ENCODE assay signal across 37 cellular contexts in genomic region chr1:3761296-3762010, GRCh38. TPM values are rescaled to one million over a fixed set of nuclear protein-coding genes. Genes with fewer than 3 reads are reported as not detected.
"Had no signal": no experiment of that assay in that cellular context is flagged by ENCODE, and none has a peak within 500 bp of the region (broad histone marks: within the 10 kb centered on the region; RNA-seq: fewer than 3 reads in every experiment).

No MANE protein-coding gene starts in this region.

- H3K27me3 ChIP-seq: brain microvascular endothelial cell, gastrocnemius medialis had no signal

- H3K4me3 ChIP-seq: coronary artery, dorsolateral prefrontal cortex, esophagus muscularis mucosa, gastrocnemius medialis, heart left ventricle had no signal

- ATAC-seq: activated T-cell treated with anti-CD3 and anti-CD28 coated beads, Interleukin-2, amount 50 U/mL, for 72 hours; activated T-helper 17 cell treated with anti-CD3 and anti-CD28 coated beads, Interleukin-2, amount 50 U/mL, for 72 hours; foreskin keratinocyte; gastrocnemius medialis; WTC11 had no signal

- FAIRE-seq: astrocyte, bronchial epithelial cell, TTC549 had no signal

- H3K27ac ChIP-seq: brain microvascular endothelial cell, coronary artery, dorsolateral prefrontal cortex, esophagus muscularis mucosa, foreskin keratinocyte, gastrocnemius medialis, heart left ventricle, VCaP had no signal

- H3K4me1 ChIP-seq: esophagus muscularis mucosa, foreskin keratinocyte, heart left ventricle had no signal

- H3K9me3 ChIP-seq: esophagus muscularis mucosa, gastrocnemius medialis had no signal

- H3K36me3 ChIP-seq: brain microvascular endothelial cell, esophagus muscularis mucosa, gastrocnemius medialis, heart left ventricle had no signal

- DNase-seq: activated CD4-positive, alpha-beta memory T cell treated with anti-CD3 and anti-CD28 coated beads, Interleukin-2, amount 10 ng/mL, durations not matched to agents 7 days and 5 days; activated CD4-positive, alpha-beta T cell treated with anti-CD3 and anti-CD28 coated beads for 1 hour; activated CD4-positive, alpha-beta T cell treated with anti-CD3 and anti-CD28 coated beads for 4 hours; activated CD4-positive, alpha-beta T cell treated with anti-CD3 and anti-CD28 coated beads, Interleukin-2, amount 10 ng/mL, durations not matched to agents 7 days and 5 days; activated CD4-positive, alpha-beta T cell treated with anti-CD3 and anti-CD28 coated beads, Interleukin-2, amount 50 U/mL, for 4 hours; activated CD8-positive, alpha-beta memory T cell treated with anti-CD3 and anti-CD28 coated beads, Interleukin-2, amount 50 U/mL, for 48 hours; activated effector memory CD4-positive, alpha-beta T cell treated with Interleukin-2 at 50 U/mL for 16 hours; activated gamma-delta T cell treated with Interleukin-2 at 50 U/mL for 16 hours; activated naive CD4-positive, alpha-beta T cell treated with anti-CD3 and anti-CD28 coated beads, Interleukin-2, amount 50 U/mL, for 16 hours; activated naive CD4-positive, alpha-beta T cell treated with Interleukin-2 at 50 U/mL for 16 hours; activated T-cell treated with anti-CD3 and anti-CD28 coated beads for 4 hours; activated T-cell treated with anti-CD3 and anti-CD28 coated beads, Interleukin-2, amount 50 U/mL, for 24 hours; activated T-cell treated with anti-CD3 and anti-CD28 coated beads, Interleukin-2, amount 50 U/mL, for 72 hours; amniotic stem cell; anterior cingulate cortex; brain microvascular endothelial cell; dorsolateral prefrontal cortex; effector memory CD4-positive, alpha-beta T cell; endodermal cell; erythroblast; foreskin keratinocyte; gastrocnemius medialis; glutamatergic neuron; heart left ventricle; T-helper 2 cell had no signal

RNA-seq across cellular contexts. Expression of gene CCDC27, which starts 9.2 kb away (rescaled TPM):
- total RNA-seq: activated CD4-positive, alpha-beta memory T cell treated with anti-CD3 and anti-CD28 coated beads, Interleukin-2, amount 10 ng/mL, durations not matched to agents 7 days and 5 days; activated CD4-positive, alpha-beta T cell treated with anti-CD3 and anti-CD28 coated beads, Interleukin-2, amount 10 ng/mL, durations not matched to agents 7 days and 5 days; activated T-cell treated with anti-CD3 and anti-CD28 coated beads, Interleukin-2, amount 50 U/mL, for 72 hours; activated T-helper 17 cell treated with anti-CD3 and anti-CD28 coated beads, Interleukin-2, amount 50 U/mL, for 72 hours; astrocyte; bronchial epithelial cell; cardiac septum; cerebellum; endodermal cell; esophagus muscularis mucosa; foreskin keratinocyte; heart left ventricle; T-helper 1 cell treated with Interleukin-12 subunit alpha and Interleukin-12 subunit beta and Interleukin-4 antibody, amounts not matched to agents 30 ng/mL and 1 ng/mL, for 36 hours had no signal
- polyA plus RNA-seq: adipose tissue, foreskin keratinocyte, heart left ventricle had no signal

RNA-seq across cellular contexts. Expression of gene SMIM1, which starts 11.1 kb away (rescaled TPM):
- total RNA-seq: activated CD4-positive, alpha-beta memory T cell treated with anti-CD3 and anti-CD28 coated beads, Interleukin-2, amount 10 ng/mL, durations not matched to agents 7 days and 5 days; bronchial epithelial cell; T-helper 1 cell treated with Interleukin-12 subunit alpha and Interleukin-12 subunit beta and Interleukin-4 antibody, amounts not matched to agents 30 ng/mL and 1 ng/mL, for 36 hours had no signal
